8 cellular contexts compared by ENCODE assay signal in the genomic region with DNA sequence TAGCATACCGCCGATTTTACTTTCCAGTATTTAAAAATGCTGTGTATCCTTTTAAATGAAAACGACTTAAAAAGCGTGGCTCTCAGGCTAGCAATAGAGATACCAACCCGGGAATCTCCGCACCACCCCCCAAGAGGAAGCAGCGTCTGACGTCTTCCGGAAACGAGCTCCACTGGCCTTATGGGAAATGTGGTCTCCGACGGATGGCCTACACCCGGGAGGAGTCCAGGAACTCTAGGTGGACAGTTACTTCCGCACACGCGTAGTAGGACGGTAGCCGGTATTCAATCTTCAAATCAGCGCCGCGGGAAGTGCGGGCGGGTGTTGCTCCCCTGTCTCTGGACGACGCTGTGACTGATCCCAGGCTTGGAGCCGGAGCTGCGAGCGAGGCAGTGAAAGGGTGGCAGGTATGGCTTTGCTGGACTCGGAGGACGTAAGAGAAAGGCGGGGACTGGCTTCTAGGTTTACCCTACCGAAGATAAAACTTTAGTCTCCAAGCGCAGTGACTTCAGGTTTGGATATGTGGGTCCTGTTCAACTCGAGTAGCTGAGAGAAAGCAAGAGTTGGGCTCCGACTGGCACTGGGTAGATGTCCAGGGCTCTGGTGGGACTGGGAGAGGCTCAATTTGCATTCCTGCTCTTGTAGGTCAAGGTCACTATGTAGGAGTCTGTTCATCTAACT. TPM values are rescaled to one million over a fixed set of nuclear protein-coding genes. Genes with fewer than 3 reads are reported as not detected.
DNase-seq lines count a peak whose midpoint lies in the region; ATAC-seq and TF ChIP-seq lines count a peak whose summit lies in the region.

TSS of gene ZNF684 (plus strand) at position 257 of the 681 bp plus-strand sequence. CDS start 1,530 bp downstream, outside the sequence.

- H3K9ac ChIP-seq in liver (ENCODE audit: low read depth in 1 of 2, low read length in 2 of 2) = peak within 1 kb of the TSS; percentile 73 to 96

- peak within 1 kb of the TSS; percentile 75 to 96 (median 87) for H3K4me3 ChIP-seq in liver (ENCODE audit: low read depth in 1 of 3, low read length in 3 of 3)

- TF ChIP-seq CTCF in liver (IDR thresholded peaks at IDR 0.05; ENCODE audit: low read depth, low read length, missing input control) = no peak

- DNase-seq in C1 segment of cervical spinal cord (lab: John Stamatoyannopoulos, UW) = peak; percentile 43 to 95 (median 82)
- DNase-seq in NCI-H69 (lab: John Stamatoyannopoulos, UW) = peak; percentile 95
- DNase-seq in activated CD4-positive, alpha-beta T cell treated with anti-CD3 and anti-CD28 coated beads, Interleukin-2, amount 50 U/mL, for 1 hour = peak; percentile 74
- peak; percentile 94 for DNase-seq in dermis blood vessel endothelial cell
- DNase-seq in stimulated activated CD4-positive, alpha-beta T cell treated with anti-CD3 and anti-CD28 coated beads, Interleukin-4, amount 100 ng/mL, for 1 hour = peak; percentile 78

- peaks cover 0 to 4% (median under 1%) of the 10 kb centered on the region in 4 donors for H3K36me3 ChIP-seq in liver (ENCODE audit: control insufficient read depth in 4 of 4, insufficient read depth in 3 of 4, low read depth in 1 of 4, low read length in 3 of 4)

- peak within 1 kb of the TSS; percentile 80 to 95 for H3K27ac ChIP-seq in liver (ENCODE audit: low read depth in 1 of 2, low read length in 2 of 2)

- TF ChIP-seq RAD21 in liver (IDR thresholded peaks at IDR 0.05) = peak; percentile 40 to 52

- no peaks in the 10 kb centered on the region for H3K9me3 ChIP-seq in liver (ENCODE audit: control insufficient read depth in 4 of 4, low read length in 3 of 4)

- no peaks in the 10 kb centered on the region for H3K27me3 ChIP-seq in liver (ENCODE audit: control insufficient read depth in 4 of 4, insufficient read depth in 4 of 4, low read length in 3 of 4)

- H3K4me1 ChIP-seq in liver (ENCODE audit: control insufficient read depth in 4 of 4, insufficient read depth in 4 of 4, low read length in 3 of 4) = peaks cover 1 to 26% (median 21%) of the 10 kb centered on the region in 4 donors

- WGBS in liver = under 1% methylated on average over 35 of the region's 35 CpGs

- ATAC-seq in GM19351 (IDR thresholded peaks at IDR 0.05; ENCODE audit: unreplicated experiment) (peak; percentile 97), HG03520 (IDR thresholded peaks at IDR 0.05; ENCODE audit: unreplicated experiment) (peak; percentile 88)

TF ChIP-seq in liver, 16 proteins besides CTCF, POLR2A, EP300 and RAD21:
- TF ChIP-seq HNF4G (IDR thresholded peaks at IDR 0.05) (no peak), YY1 (IDR thresholded peaks at IDR 0.05) (peak; percentile 90), NR2F2 (IDR thresholded peaks at IDR 0.05) (peak; percentile 52), EGR1 (IDR thresholded peaks at IDR 0.05; ENCODE audit: low read depth in 2 of 2) (peak; percentile 70 to 73), JUND (IDR thresholded peaks at IDR 0.05) (peak in 1 of 2 donors; percentile 82), GABPA (IDR thresholded peaks at IDR 0.05 in 1 of 2, conservative IDR thresholded peaks at IDR 0.05 in 1 of 2) (peak; percentile 86 to 96), FOXA2 (IDR thresholded peaks at IDR 0.05) (no peak), FOXA1 (IDR thresholded peaks at IDR 0.05) (no peak), HNF4A (conservative IDR thresholded peaks at IDR 0.05) (peak; percentile 19 to 42), TAF1 (conservative IDR thresholded peaks at IDR 0.05) (peak; percentile 83), SP1 (IDR thresholded peaks at IDR 0.05) (peak; percentile 68), RXRA (IDR thresholded peaks at IDR 0.05) (peak; percentile 55 to 58), REST (IDR thresholded peaks at IDR 0.05) (peak; percentile 89)
- TF ChIP-seq, protein P1, sequence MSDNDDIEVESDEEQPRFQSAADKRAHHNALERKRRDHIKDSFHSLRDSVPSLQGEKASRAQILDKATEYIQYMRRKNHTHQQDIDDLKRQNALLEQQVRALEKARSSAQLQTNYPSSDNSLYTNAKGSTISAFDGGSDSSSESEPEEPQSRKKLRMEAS (IDR thresholded peaks at IDR 0.05) = peak; percentile 92
- TF ChIP-seq, protein P2, sequence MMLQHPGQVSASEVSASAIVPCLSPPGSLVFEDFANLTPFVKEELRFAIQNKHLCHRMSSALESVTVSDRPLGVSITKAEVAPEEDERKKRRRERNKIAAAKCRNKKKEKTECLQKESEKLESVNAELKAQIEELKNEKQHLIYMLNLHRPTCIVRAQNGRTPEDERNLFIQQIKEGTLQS (IDR thresholded peaks at IDR 0.05) = peak; percentile 65
- TF ChIP-seq, protein P3, sequence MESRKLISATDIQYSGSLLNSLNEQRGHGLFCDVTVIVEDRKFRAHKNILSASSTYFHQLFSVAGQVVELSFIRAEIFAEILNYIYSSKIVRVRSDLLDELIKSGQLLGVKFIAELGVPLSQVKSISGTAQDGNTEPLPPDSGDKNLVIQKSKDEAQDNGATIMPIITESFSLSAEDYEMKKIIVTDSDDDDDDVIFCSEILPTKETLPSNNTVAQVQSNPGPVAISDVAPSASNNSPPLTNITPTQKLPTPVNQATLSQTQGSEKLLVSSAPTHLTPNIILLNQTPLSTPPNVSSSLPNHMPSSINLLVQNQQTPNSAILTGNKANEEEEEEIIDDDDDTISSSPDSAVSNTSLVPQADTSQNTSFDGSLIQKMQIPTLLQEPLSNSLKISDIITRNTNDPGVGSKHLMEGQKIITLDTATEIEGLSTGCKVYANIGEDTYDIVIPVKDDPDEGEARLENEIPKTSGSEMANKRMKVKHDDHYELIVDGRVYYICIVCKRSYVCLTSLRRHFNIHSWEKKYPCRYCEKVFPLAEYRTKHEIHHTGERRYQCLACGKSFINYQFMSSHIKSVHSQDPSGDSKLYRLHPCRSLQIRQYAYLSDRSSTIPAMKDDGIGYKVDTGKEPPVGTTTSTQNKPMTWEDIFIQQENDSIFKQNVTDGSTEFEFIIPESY (IDR thresholded peaks at IDR 0.05) = peak; percentile 57

RNA-seq across cellular contexts. Expression of gene ZNF684, which starts in this region (rescaled TPM):
- total RNA-seq in dermis blood vessel endothelial cell (3.3 and 4.4 TPM in 2 replicates), liver (10 to 100 TPM in 1 of 2 donors, 1 to 10 TPM in 1; 8.5 to 17.1 TPM)
- 10 to 100 TPM in 1 of 2 donors, 1 to 10 TPM in 1; 7.6 to 11.9 TPM for polyA plus RNA-seq in liver

Comparison
In these comparisons a context has a peak if more than half of its experiments do, and no peak if none do; other contexts are left out.
1. Peak in every context shown above with its lines: DNase-seq, ATAC-seq, H3K4me3 ChIP-seq and H3K27ac ChIP-seq.